8 cellular contexts compared by ENCODE assay signal in the genomic region with DNA sequence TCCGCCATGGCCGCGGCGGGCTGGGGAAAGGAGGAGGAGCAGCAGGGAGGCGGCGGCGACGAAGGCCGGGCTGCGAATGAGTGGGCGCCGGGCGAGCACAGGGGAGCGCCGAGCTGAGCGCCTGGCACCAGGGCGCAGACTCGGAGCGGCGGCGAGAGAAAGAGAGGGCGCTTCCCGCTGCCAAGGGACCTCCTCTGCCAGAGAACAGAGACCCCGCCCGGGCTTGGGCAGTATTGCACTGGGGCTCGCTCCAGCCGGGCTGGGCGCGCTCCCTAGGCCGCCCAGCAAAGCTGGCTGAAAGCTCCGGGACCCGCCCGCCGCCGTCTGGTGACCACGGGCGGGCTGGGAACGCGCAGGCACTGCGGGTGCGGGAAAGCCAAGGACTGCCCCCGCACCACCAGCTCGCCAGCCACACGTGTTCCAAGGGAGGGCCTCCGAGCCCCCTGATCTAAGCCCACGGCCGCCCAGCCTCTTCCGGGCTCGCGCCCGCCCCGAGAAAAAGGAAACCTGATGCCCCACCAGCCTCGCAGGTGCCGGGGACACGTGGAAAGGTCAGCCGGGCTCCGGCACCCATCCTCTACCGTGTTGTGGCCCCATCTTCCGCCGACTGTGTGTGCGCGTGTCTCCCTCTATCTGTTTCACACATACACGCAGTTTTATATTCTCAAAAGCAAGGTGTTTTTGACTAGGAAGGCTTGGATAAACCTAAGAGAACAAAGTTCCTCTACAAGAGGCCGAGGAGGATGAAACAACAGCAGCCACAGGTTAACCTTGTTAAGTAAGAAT. TPM values are rescaled to one million over a fixed set of nuclear protein-coding genes. Genes with fewer than 3 reads are reported as not detected.
DNase-seq lines count a peak whose midpoint lies in the region; ATAC-seq lines count a peak whose summit lies in the region.

CCDC6 (minus strand) TSS at position 140 of the 786 bp plus-strand sequence; CDS start at position 8, 132 bp downstream.

- H3K27ac ChIP-seq in epithelial cell of prostate: peak within 1 kb of the TSS; percentile 96

- no peaks in the 10 kb centered on the region for H3K27me3 ChIP-seq in mucosa of stomach (ENCODE audit: control insufficient read depth, insufficient read depth, low read length)

- DNase-seq in DMS153 treated with DMSO at 0.1 percent for 48 hours (lab: John Stamatoyannopoulos, UW; ENCODE audit: unreplicated experiment) (peak; percentile 88), OCI-M1 (lab: John Stamatoyannopoulos, UW) (peak; percentile 97), activated T-cell treated with anti-CD3 and anti-CD28 coated beads for 4 hours (peak; percentile 86), epithelial cell of prostate (ENCODE audit: low read depth, low spot score) (peak; percentile 54)
- peak; percentile 83 to 85 for DNase-seq in stimulated activated CD8-positive, alpha-beta memory T cell treated with anti-CD3 and anti-CD28 coated beads, Interleukin-7, amount 100 ng/mL, for 1 hour (ENCODE audit: low read depth in 2 of 2)

- peaks cover 35% of the 10 kb centered on the region for H3K4me1 ChIP-seq in mucosa of stomach (ENCODE audit: control insufficient read depth, insufficient read depth, low read length)

- H3K4me3 Mint-ChIP-seq in IgD-negative memory B cell: peak within 1 kb of the TSS; percentile 93 to 98 (median 98)

- H3K9me3 ChIP-seq in mucosa of stomach (ENCODE audit: control insufficient read depth, low read length): no peaks in the 10 kb centered on the region

- ATAC-seq in GM21529 (IDR thresholded peaks at IDR 0.05; ENCODE audit: unreplicated experiment): peak; percentile 77

- peak within 1 kb of the TSS; percentile 84 for H3K4me3 ChIP-seq in mucosa of stomach (ENCODE audit: low read length)

- peak within 1 kb of the TSS; percentile 96 for H3K9ac ChIP-seq in mucosa of stomach (ENCODE audit: low read length)

- no peaks in the 10 kb centered on the region for H3K27me3 Mint-ChIP-seq in IgD-negative memory B cell

- no peaks in the 10 kb centered on the region for H3K36me3 ChIP-seq in mucosa of stomach (ENCODE audit: control insufficient read depth, insufficient read depth, low read length)

- peak within 1 kb of the TSS; percentile 89 to 98 (median 92) for H3K27ac Mint-ChIP-seq in IgD-negative memory B cell

- no peaks in the 10 kb centered on the region for H3K9me3 Mint-ChIP-seq in IgD-negative memory B cell

- H3K4me1 Mint-ChIP-seq in IgD-negative memory B cell: peaks cover 42 to 52% (median 51%) of the 10 kb centered on the region in 3 donors

- H3K36me3 Mint-ChIP-seq in IgD-negative memory B cell: no peaks in the 10 kb centered on the region

RNA-seq across cellular contexts. Expression of gene CCDC6, which starts in this region (rescaled TPM):
- 13.4 TPM for polyA plus RNA-seq in IgD-negative memory B cell

Comparison
In these comparisons a context has a peak if more than half of its experiments do, and no peak if none do; other contexts are left out.
1. Peak in every context shown above with its lines: DNase-seq, ATAC-seq, H3K4me3 ChIP-seq and H3K27ac ChIP-seq.